24 cellular contexts compared by ENCODE assay signal in genomic region chr15:101310508-101310907, GRCh38.
"Had no signal": no experiment of that assay in that cellular context is flagged by ENCODE, and none has a peak within 500 bp of the region (broad histone marks: within the 10 kb centered on the region; RNA-seq: fewer than 3 reads in every experiment).

No MANE protein-coding gene starts in this region.

- H3K4me1 ChIP-seq: ascending aorta, body of pancreas, Peyer's patch had no signal

- H3K4me3 Mint-ChIP-seq: activated CD4-positive, alpha-beta T cell treated with anti-CD3 and anti-CD28 coated beads, Interleukin-2, amount 10 ng/mL, durations not matched to agents 24 days and 14 days; activated CD8-positive, alpha-beta memory T cell treated with anti-CD3 and anti-CD28 coated beads, Interleukin-2, amount 10 ng/mL, durations not matched to agents 7 days and 5 days; activated naive CD8-positive, alpha-beta T cell treated with anti-CD3 and anti-CD28 coated beads, Interleukin-2, amount 50 U/mL, for 24 hours; T-helper 17 cell; WTC11 had no signal

- H3K27me3 Mint-ChIP-seq: activated CD4-positive, alpha-beta T cell treated with anti-CD3 and anti-CD28 coated beads, Interleukin-2, amount 10 ng/mL, durations not matched to agents 24 days and 14 days; T-helper 17 cell had no signal

- H3K27ac ChIP-seq: ascending aorta, body of pancreas, Peyer's patch, RWPE1 had no signal

- H3K9me3 ChIP-seq: ascending aorta, body of pancreas, Peyer's patch had no signal

- H3K36me3 ChIP-seq: ascending aorta had no signal

- H3K27me3 ChIP-seq: ascending aorta, body of pancreas, Peyer's patch had no signal

- H3K36me3 Mint-ChIP-seq: activated CD8-positive, alpha-beta memory T cell treated with anti-CD3 and anti-CD28 coated beads, Interleukin-2, amount 10 ng/mL, durations not matched to agents 7 days and 5 days; activated naive CD4-positive, alpha-beta T cell treated with anti-CD3 and anti-CD28 coated beads, Interleukin-2, amount 50 U/mL, for 72 hours; WTC11 had no signal

- ATAC-seq: activated CD8-positive, alpha-beta memory T cell treated with anti-CD3 and anti-CD28 coated beads, Interleukin-2, amount 10 ng/mL, durations not matched to agents 7 days and 5 days; activated naive CD4-positive, alpha-beta T cell treated with anti-CD3 and anti-CD28 coated beads, Interleukin-2, amount 50 U/mL, for 72 hours; activated naive CD8-positive, alpha-beta T cell treated with anti-CD3 and anti-CD28 coated beads, Interleukin-2, amount 50 U/mL, for 24 hours; body of pancreas; K562; T-helper 17 cell; WTC11 had no signal

- H3K4me3 ChIP-seq: ascending aorta, body of pancreas, K562, Peyer's patch had no signal

- H3K27ac Mint-ChIP-seq: activated CD4-positive, alpha-beta T cell treated with anti-CD3 and anti-CD28 coated beads, Interleukin-2, amount 10 ng/mL, durations not matched to agents 24 days and 14 days; activated CD8-positive, alpha-beta memory T cell treated with anti-CD3 and anti-CD28 coated beads, Interleukin-2, amount 10 ng/mL, durations not matched to agents 7 days and 5 days; activated naive CD4-positive, alpha-beta T cell treated with anti-CD3 and anti-CD28 coated beads, Interleukin-2, amount 50 U/mL, for 72 hours; activated naive CD8-positive, alpha-beta T cell treated with anti-CD3 and anti-CD28 coated beads, Interleukin-2, amount 50 U/mL, for 24 hours; T-helper 17 cell; WTC11 had no signal

- H3K9me3 Mint-ChIP-seq: activated CD4-positive, alpha-beta T cell treated with anti-CD3 and anti-CD28 coated beads, Interleukin-2, amount 10 ng/mL, durations not matched to agents 24 days and 14 days; activated naive CD4-positive, alpha-beta T cell treated with anti-CD3 and anti-CD28 coated beads, Interleukin-2, amount 50 U/mL, for 72 hours; activated naive CD8-positive, alpha-beta T cell treated with anti-CD3 and anti-CD28 coated beads, Interleukin-2, amount 50 U/mL, for 24 hours had no signal

- H3K4me1 Mint-ChIP-seq: activated CD8-positive, alpha-beta memory T cell treated with anti-CD3 and anti-CD28 coated beads, Interleukin-2, amount 10 ng/mL, durations not matched to agents 7 days and 5 days; activated naive CD8-positive, alpha-beta T cell treated with anti-CD3 and anti-CD28 coated beads, Interleukin-2, amount 50 U/mL, for 24 hours; T-helper 17 cell; WTC11 had no signal

- DNase-seq: activated CD4-positive, alpha-beta T cell treated with anti-CD3 and anti-CD28 coated beads for 1 hour; activated CD4-positive, alpha-beta T cell treated with anti-CD3 and anti-CD28 coated beads, Interleukin-2, amount 10 ng/mL, durations not matched to agents 24 days and 14 days; activated CD4-positive, alpha-beta T cell treated with anti-CD3 and anti-CD28 coated beads, Interleukin-2, amount 50 U/mL, for 48 hours; activated CD8-positive, alpha-beta memory T cell treated with anti-CD3 and anti-CD28 coated beads, Interleukin-2, amount 10 ng/mL, durations not matched to agents 7 days and 5 days; activated naive CD4-positive, alpha-beta T cell treated with Interleukin-2 at 50 U/mL for 16 hours; activated naive CD8-positive, alpha-beta T cell treated with anti-CD3 and anti-CD28 coated beads, Interleukin-2, amount 50 U/mL, for 24 hours; amniotic stem cell; Karpas-422; MM.1S; NCI-H1105; NCI-H1436; NCI-H1694 treated with DMSO at 0.1 percent for 48 hours; NCI-H2029 treated with DMSO at 0.1 percent for 48 hours; NCI-H510A treated with DMSO at 0.1 percent for 48 hours; SHP77 treated with DMSO at 0.1 percent for 48 hours; T-helper 17 cell; T-helper 9 cell had no signal
